ENCODE assay signal across 8 cellular contexts in genomic region chr3:127652246-127652995, GRCh38. TPM values are rescaled to one million over a fixed set of nuclear protein-coding genes. Genes with fewer than 3 reads are reported as not detected.
DNase-seq lines count a peak whose midpoint lies in the region; ATAC-seq and TF ChIP-seq lines count a peak whose summit lies in the region.

No MANE protein-coding gene starts in this region.

- 68 to 73% (median 72%) methylated on average over 13 of the region's 13 CpGs for WGBS in ovary, 3 donors

- H3K27ac Mint-ChIP-seq in activated CD8-positive, alpha-beta T cell treated with anti-CD3 and anti-CD28 coated beads, Interleukin-2, amount 10 ng/mL, durations not matched to agents 7 days and 5 days: no peak overlapping the region

- no peak overlapping the region for H3K4me3 ChIP-seq in ovary

- no peaks in the 10 kb centered on the region for H3K9me3 Mint-ChIP-seq in activated CD8-positive, alpha-beta T cell treated with anti-CD3 and anti-CD28 coated beads, Interleukin-2, amount 10 ng/mL, durations not matched to agents 7 days and 5 days (ENCODE audit: insufficient read depth)

- H3K36me3 ChIP-seq in ovary: no peaks in the 10 kb centered on the region

- CTCF ChIA-PET in GM10248 (lab: Yijun Ruan, JAX): interaction anchor here (0.9 to 3.1 kb wide), 20 partner anchors 9 to 381 kb away, joined by 3 to 21 read pairs (median 5); partner anchors contain the start of genes MCM2, PODXL2 and TPRA1
- CTCF ChIA-PET in activated CD8-positive, alpha-beta T cell treated with anti-CD3 and anti-CD28 coated beads, Interleukin-2, amount 10 ng/mL, durations not matched to agents 7 days and 5 days (lab: Charles Lee): interaction anchor here (0.8 to 2.6 kb wide), 9 partner anchors 9 to 392 kb away, joined by 3 to 10 read pairs (median 4); partner anchors contain the start of gene ABTB1

- no peaks in the 10 kb centered on the region for H3K9me3 ChIP-seq in ovary

- no peak overlapping the region for H3K27ac ChIP-seq in ovary

- no peaks in the 10 kb centered on the region for H3K36me3 Mint-ChIP-seq in activated CD8-positive, alpha-beta T cell treated with anti-CD3 and anti-CD28 coated beads, Interleukin-2, amount 10 ng/mL, durations not matched to agents 7 days and 5 days (ENCODE audit: low read depth)

- POLR2A ChIA-PET in GM10248 (lab: Yijun Ruan, JAX): no interaction called here
- POLR2A ChIA-PET in activated CD8-positive, alpha-beta T cell treated with anti-CD3 and anti-CD28 coated beads, Interleukin-2, amount 10 ng/mL, durations not matched to agents 7 days and 5 days (lab: Charles Lee): no interaction called here

- DNase-seq in AG08396 (ENCODE audit: low spot score) (peak; percentile 74), GM10248 (ENCODE audit: extremely low spot score) (peak; percentile 77), NCI-H1694 (lab: John Stamatoyannopoulos, UW) (peak; percentile 69), glomerular visceral epithelial cell (ENCODE audit: extremely low spot score) (peak; percentile 52), ovary (peak in 4 of 5 donors; percentile 42 to 61 (median 50)), NCI-H510A treated with DMSO at 0.1 percent for 48 hours (lab: John Stamatoyannopoulos, UW) (no peak)
- peak; percentile 40 for DNase-seq in activated CD8-positive, alpha-beta T cell treated with anti-CD3 and anti-CD28 coated beads, Interleukin-2, amount 10 ng/mL, durations not matched to agents 7 days and 5 days

- no peak overlapping the region for H3K4me3 Mint-ChIP-seq in activated CD8-positive, alpha-beta T cell treated with anti-CD3 and anti-CD28 coated beads, Interleukin-2, amount 10 ng/mL, durations not matched to agents 7 days and 5 days

- no peak for TF ChIP-seq POLR2A in ovary (IDR thresholded peaks at IDR 0.05)

- peaks cover 2% of the 10 kb centered on the region for H3K4me1 ChIP-seq in ovary (ENCODE audit: insufficient read depth)

- no peaks in the 10 kb centered on the region for H3K27me3 ChIP-seq in ovary

- peaks cover 4% of the 10 kb centered on the region for H3K27me3 Mint-ChIP-seq in activated CD8-positive, alpha-beta T cell treated with anti-CD3 and anti-CD28 coated beads, Interleukin-2, amount 10 ng/mL, durations not matched to agents 7 days and 5 days (ENCODE audit: low read depth)

- intact Hi-C loops in ovary (cut with DNase I): loop anchor here in 2 of 4 donors (5.0 to 10.0 kb wide), 2 partner anchors 320 to 322 kb away; no protein-coding TSS in a partner anchor

- no peaks in the 10 kb centered on the region for H3K4me1 Mint-ChIP-seq in activated CD8-positive, alpha-beta T cell treated with anti-CD3 and anti-CD28 coated beads, Interleukin-2, amount 10 ng/mL, durations not matched to agents 7 days and 5 days (ENCODE audit: low read depth)

- TF ChIP-seq EP300 in ovary (IDR thresholded peaks at IDR 0.05): no peak

- no peak for ATAC-seq in activated CD8-positive, alpha-beta T cell treated with anti-CD3 and anti-CD28 coated beads, Interleukin-2, amount 10 ng/mL, durations not matched to agents 7 days and 5 days
- no peak for ATAC-seq in HG03097 (IDR thresholded peaks at IDR 0.05; ENCODE audit: low FRiP score, unreplicated experiment)

- TF ChIP-seq CTCF in GM10248 (IDR thresholded peaks at IDR 0.05; ENCODE audit: control extremely low read depth, extremely low read depth, low read depth, missing control alignments) (peak; percentile 80), ovary (IDR thresholded peaks at IDR 0.05) (peak; percentile 51 to 69 (median 61))

RNA-seq across cellular contexts. Expression of gene ABTB1, which starts 20.3 kb away (rescaled TPM):
- 10 to 100 TPM; 15.6 to 16.5 TPM for total RNA-seq in activated CD8-positive, alpha-beta T cell treated with anti-CD3 and anti-CD28 coated beads, Interleukin-2, amount 10 ng/mL, durations not matched to agents 7 days and 5 days
- 10 to 100 TPM in 6 of 7 donors, 1 to 10 TPM in 1; 10.0 to 42.4 (median 26.7) TPM for total RNA-seq in ovary
- polyA plus RNA-seq in ovary: 10 to 100 TPM in 1 of 2 donors, 1 to 10 TPM in 1; 5.5 to 64.4 TPM

RNA-seq across cellular contexts. Expression of gene PODXL2, which starts 23.4 kb away (rescaled TPM):
- 1 to 10 TPM; 1.3 to 1.7 TPM for total RNA-seq in activated CD8-positive, alpha-beta T cell treated with anti-CD3 and anti-CD28 coated beads, Interleukin-2, amount 10 ng/mL, durations not matched to agents 7 days and 5 days
- 10 to 100 TPM in 3 of 7 donors, 1 to 10 TPM in 4; 5.3 to 14.3 (median 7.3) TPM for total RNA-seq in ovary
- polyA plus RNA-seq in ovary: 1 to 10 TPM; 8.9 to 10.0 TPM

RNA-seq across cellular contexts. Expression of gene MCM2, which starts 54.2 kb away (rescaled TPM):
- total RNA-seq in activated CD8-positive, alpha-beta T cell treated with anti-CD3 and anti-CD28 coated beads, Interleukin-2, amount 10 ng/mL, durations not matched to agents 7 days and 5 days: 100 to 1,000 TPM; 185 to 188 TPM
- 10 to 100 TPM in 2 of 7 donors, 1 to 10 TPM in 5; 3.6 to 11.8 (median 7.1) TPM for total RNA-seq in ovary
- polyA plus RNA-seq in ovary: 1 to 10 TPM; 3.4 to 6.1 TPM

Comparison
In these comparisons a context has a peak if more than half of its experiments do, and no peak if none do; other contexts are left out.
1. RNA of gene MCM2, which starts 54.2 kb away (total RNA-seq): 185 to 188 TPM in activated CD8-positive, alpha-beta T cell treated with anti-CD3 and anti-CD28 coated beads, Interleukin-2, amount 10 ng/mL, durations not matched to agents 7 days and 5 days; 3.6 to 11.8 TPM in ovary; every median in the first group is over 10 times any median in the second.